1 cellular context compared by ENCODE assay signal in the genomic region with DNA sequence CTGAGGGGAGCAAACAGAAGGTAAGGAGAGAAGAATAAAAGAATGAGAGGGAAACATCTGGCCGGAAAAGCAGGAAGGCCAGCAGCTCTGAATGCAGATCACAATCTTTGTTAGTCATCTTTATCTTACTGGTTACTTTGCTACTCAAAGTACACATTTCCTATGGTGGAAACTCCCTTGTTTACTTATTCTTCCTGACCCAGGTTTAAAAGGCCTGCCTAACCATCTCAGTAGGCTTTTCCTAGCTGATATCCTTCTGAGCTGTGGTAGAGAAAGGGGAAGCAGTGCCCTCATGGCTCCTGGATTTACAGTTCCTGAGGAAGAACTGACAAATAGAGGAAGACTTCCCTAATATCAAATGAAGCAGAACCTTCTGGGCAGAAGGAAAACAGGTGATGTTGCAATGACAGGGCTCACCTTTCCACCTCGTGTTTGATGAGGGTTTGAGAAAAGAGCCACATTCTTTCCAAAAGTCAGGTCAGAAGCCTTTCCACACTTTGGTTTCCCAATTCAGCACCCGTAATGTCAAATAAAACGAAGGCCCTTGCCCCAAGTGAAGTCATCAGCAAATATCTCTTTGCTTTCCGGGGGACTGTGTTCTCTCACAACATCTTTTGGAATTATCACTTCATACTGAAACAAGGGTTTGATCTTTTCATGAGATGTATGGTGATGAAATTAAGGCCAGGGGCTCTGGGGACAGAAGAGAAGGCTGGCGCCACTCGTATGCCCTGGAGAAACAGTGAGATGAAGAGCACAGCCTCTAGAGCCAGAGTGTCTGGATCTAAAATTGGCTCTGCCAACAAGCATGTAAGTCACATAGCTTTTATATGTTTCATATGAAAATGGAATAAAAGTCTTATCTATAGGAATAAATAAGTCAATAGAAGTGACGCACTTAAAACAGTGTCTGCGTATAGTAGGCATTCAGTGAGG.
TF ChIP-seq lines count a peak whose summit lies in the region.

No MANE protein-coding gene starts in this region.

TF ChIP-seq in HepG2, 621 proteins besides CTCF, POLR2A, EP300 and RAD21 (continued from another document and continues in another):
- TF ChIP-seq, protein P1, sequence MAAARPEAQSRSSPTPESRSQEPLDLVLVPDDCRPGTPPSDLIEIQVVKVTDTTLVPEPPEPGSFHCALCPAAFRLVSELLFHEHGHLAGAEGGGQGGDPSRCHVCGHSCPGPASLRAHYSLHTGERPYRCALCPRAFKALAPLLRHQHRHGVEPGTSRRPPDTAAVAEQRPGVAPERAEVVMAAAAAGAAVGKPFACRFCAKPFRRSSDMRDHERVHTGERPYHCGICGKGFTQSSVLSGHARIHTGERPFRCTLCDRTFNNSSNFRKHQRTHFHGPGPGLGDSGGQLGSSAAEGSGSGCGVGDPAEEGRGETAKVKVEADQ (CRISPR knock-in tag; IDR thresholded peaks at IDR 0.05; ENCODE audit: borderline replicate concordance): 0 out of 2 replicates have a peak, but pooled peaks have one; percentile 65
- TF ChIP-seq ZNF205 (CRISPR knock-in tag; IDR thresholded peaks at IDR 0.05) (peak; percentile 63; the same call in 1 of the 2 replicates), ZBTB8A (CRISPR knock-in tag; IDR thresholded peaks at IDR 0.05; ENCODE audit: borderline replicate concordance, low read depth) (no peak), SMAD1 (CRISPR knock-in tag; IDR thresholded peaks at IDR 0.05; ENCODE audit: borderline replicate concordance, low read depth) (no peak), TGIF2 (CRISPR knock-in tag; IDR thresholded peaks at IDR 0.05) (peak; percentile 90; the same call in 1 of the 2 replicates), PPARG (CRISPR knock-in tag; conservative IDR thresholded peaks at IDR 0.05) (peak; percentile 80), KDM5A (IDR thresholded peaks at IDR 0.05; ENCODE audit: borderline replicate concordance, low read length) (no peak; the same call in 1 of the 2 replicates), ZNF644 (CRISPR knock-in tag; IDR thresholded peaks at IDR 0.05; ENCODE audit: low read depth) (peak; percentile 69), SAP130 (CRISPR knock-in tag; IDR thresholded peaks at IDR 0.05; ENCODE audit: low read depth) (peak; percentile 96), ZEB1 (IDR thresholded peaks at IDR 0.05; ENCODE audit: insufficient replicate concordance, low read depth) (peak; percentile 77), ZNF230 (CRISPR knock-in tag; IDR thresholded peaks at IDR 0.05) (no peak; the same call in 1 of the 2 replicates), FOXO1 (CRISPR knock-in tag; IDR thresholded peaks at IDR 0.05) (peak; percentile 86), SPEN (CRISPR knock-in tag; IDR thresholded peaks at IDR 0.05; ENCODE audit: low read depth) (no peak; the same call in 1 of the 2 replicates), FOXA3 (CRISPR knock-in tag; IDR thresholded peaks at IDR 0.05) (peak; percentile 99), ZNF431 (CRISPR knock-in tag; IDR thresholded peaks at IDR 0.05; ENCODE audit: borderline replicate concordance, low read depth) (peak; percentile 90; the same call in 1 of the 2 replicates), SKI (IDR thresholded peaks at IDR 0.05; ENCODE audit: partially characterized antibody) (peak; percentile 61), ZNF136 (CRISPR knock-in tag; IDR thresholded peaks at IDR 0.05; ENCODE audit: low read depth) (no peak), ZBTB21 (CRISPR knock-in tag; IDR thresholded peaks at IDR 0.05) (no peak), ZNF253 (CRISPR knock-in tag; IDR thresholded peaks at IDR 0.05; ENCODE audit: borderline replicate concordance) (no peak), CENPX (CRISPR knock-in tag; IDR thresholded peaks at IDR 0.05) (no peak), KLF15 (CRISPR knock-in tag; IDR thresholded peaks at IDR 0.05; ENCODE audit: borderline replicate concordance) (peak; percentile 59; the same call in 1 of the 2 replicates), SP5 (CRISPR knock-in tag; IDR thresholded peaks at IDR 0.05; ENCODE audit: borderline replicate concordance, low read depth) (no peak; the same call in 1 of the 2 replicates), HDAC1 (CRISPR knock-in tag; IDR thresholded peaks at IDR 0.05) (peak; percentile 90), ATRX (CRISPR knock-in tag; IDR thresholded peaks at IDR 0.05; ENCODE audit: borderline replicate concordance) (no peak), ZNF337 (CRISPR knock-in tag; IDR thresholded peaks at IDR 0.05; ENCODE audit: borderline replicate concordance, low read depth) (no peak), SRSF9 (IDR thresholded peaks at IDR 0.05; ENCODE audit: borderline replicate concordance, insufficient read depth, low read depth, low read length, poor library complexity, severe bottlenecking) (no peak), RFX5 (IDR thresholded peaks at IDR 0.05; ENCODE audit: low read depth, low read length) (no peak), ZNF331 (CRISPR knock-in tag; IDR thresholded peaks at IDR 0.05) (peak; percentile 91), RNF2 (conservative IDR thresholded peaks at IDR 0.05; ENCODE audit: low read depth) (no peak), RFXANK (CRISPR knock-in tag; IDR thresholded peaks at IDR 0.05) (no peak), IRF2 (CRISPR knock-in tag; IDR thresholded peaks at IDR 0.05) (peak; percentile 87), MXD4 (CRISPR knock-in tag; IDR thresholded peaks at IDR 0.05) (no peak; the same call in 1 of the 2 replicates)
- TF ChIP-seq, protein P2, sequence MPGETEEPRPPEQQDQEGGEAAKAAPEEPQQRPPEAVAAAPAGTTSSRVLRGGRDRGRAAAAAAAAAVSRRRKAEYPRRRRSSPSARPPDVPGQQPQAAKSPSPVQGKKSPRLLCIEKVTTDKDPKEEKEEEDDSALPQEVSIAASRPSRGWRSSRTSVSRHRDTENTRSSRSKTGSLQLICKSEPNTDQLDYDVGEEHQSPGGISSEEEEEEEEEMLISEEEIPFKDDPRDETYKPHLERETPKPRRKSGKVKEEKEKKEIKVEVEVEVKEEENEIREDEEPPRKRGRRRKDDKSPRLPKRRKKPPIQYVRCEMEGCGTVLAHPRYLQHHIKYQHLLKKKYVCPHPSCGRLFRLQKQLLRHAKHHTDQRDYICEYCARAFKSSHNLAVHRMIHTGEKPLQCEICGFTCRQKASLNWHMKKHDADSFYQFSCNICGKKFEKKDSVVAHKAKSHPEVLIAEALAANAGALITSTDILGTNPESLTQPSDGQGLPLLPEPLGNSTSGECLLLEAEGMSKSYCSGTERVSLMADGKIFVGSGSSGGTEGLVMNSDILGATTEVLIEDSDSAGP (CRISPR knock-in tag; IDR thresholded peaks at IDR 0.05; ENCODE audit: borderline replicate concordance): no peak; the same call in 1 of the 2 replicates
- TF ChIP-seq, protein P3, sequence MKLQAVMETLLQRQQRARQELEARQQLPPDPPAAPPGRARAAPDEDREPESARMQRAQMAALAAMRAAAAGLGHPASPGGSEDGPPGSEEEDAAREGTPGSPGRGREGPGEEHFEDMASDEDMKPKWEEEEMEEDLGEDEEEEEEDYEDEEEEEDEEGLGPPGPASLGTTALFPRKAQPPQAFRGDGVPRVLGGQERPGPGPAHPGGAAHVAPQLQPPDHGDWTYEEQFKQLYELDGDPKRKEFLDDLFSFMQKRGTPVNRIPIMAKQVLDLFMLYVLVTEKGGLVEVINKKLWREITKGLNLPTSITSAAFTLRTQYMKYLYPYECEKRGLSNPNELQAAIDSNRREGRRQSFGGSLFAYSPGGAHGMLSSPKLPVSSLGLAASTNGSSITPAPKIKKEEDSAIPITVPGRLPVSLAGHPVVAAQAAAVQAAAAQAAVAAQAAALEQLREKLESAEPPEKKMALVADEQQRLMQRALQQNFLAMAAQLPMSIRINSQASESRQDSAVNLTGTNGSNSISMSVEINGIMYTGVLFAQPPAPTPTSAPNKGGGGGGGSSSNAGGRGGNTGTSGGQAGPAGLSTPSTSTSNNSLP (IDR thresholded peaks at IDR 0.05; ENCODE audit: low read depth, low read length): peak; percentile 51
- TF ChIP-seq, protein P4, sequence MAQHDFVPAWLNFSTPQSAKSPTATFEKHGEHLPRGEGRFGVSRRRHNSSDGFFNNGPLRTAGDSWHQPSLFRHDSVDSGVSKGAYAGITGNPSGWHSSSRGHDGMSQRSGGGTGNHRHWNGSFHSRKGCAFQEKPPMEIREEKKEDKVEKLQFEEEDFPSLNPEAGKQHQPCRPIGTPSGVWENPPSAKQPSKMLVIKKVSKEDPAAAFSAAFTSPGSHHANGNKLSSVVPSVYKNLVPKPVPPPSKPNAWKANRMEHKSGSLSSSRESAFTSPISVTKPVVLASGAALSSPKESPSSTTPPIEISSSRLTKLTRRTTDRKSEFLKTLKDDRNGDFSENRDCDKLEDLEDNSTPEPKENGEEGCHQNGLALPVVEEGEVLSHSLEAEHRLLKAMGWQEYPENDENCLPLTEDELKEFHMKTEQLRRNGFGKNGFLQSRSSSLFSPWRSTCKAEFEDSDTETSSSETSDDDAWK (CRISPR knock-in tag; IDR thresholded peaks at IDR 0.05): no peak
- TF ChIP-seq, protein P5, sequence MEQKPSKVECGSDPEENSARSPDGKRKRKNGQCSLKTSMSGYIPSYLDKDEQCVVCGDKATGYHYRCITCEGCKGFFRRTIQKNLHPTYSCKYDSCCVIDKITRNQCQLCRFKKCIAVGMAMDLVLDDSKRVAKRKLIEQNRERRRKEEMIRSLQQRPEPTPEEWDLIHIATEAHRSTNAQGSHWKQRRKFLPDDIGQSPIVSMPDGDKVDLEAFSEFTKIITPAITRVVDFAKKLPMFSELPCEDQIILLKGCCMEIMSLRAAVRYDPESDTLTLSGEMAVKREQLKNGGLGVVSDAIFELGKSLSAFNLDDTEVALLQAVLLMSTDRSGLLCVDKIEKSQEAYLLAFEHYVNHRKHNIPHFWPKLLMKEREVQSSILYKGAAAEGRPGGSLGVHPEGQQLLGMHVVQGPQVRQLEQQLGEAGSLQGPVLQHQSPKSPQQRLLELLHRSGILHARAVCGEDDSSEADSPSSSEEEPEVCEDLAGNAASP (CRISPR knock-in tag; IDR thresholded peaks at IDR 0.05; ENCODE audit: borderline replicate concordance): peak; percentile 75
- TF ChIP-seq, protein P6, sequence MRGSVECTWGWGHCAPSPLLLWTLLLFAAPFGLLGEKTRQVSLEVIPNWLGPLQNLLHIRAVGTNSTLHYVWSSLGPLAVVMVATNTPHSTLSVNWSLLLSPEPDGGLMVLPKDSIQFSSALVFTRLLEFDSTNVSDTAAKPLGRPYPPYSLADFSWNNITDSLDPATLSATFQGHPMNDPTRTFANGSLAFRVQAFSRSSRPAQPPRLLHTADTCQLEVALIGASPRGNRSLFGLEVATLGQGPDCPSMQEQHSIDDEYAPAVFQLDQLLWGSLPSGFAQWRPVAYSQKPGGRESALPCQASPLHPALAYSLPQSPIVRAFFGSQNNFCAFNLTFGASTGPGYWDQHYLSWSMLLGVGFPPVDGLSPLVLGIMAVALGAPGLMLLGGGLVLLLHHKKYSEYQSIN (CRISPR knock-in tag; IDR thresholded peaks at IDR 0.05; ENCODE audit: borderline replicate concordance): no peak
- TF ChIP-seq, protein P7, sequence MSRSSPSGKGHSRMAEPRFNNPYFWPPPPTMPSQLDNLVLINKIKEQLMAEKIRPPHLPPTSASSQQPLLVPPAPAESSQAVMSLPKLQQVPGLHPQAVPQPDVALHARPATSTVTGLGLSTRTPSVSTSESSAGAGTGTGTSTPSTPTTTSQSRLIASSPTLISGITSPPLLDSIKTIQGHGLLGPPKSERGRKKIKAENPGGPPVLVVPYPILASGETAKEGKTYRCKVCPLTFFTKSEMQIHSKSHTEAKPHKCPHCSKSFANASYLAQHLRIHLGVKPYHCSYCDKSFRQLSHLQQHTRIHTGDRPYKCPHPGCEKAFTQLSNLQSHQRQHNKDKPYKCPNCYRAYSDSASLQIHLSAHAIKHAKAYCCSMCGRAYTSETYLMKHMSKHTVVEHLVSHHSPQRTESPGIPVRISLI (CRISPR knock-in tag; IDR thresholded peaks at IDR 0.05; ENCODE audit: borderline replicate concordance): peak; percentile 55; the same call in 1 of the 2 replicates
- TF ChIP-seq, protein P8, sequence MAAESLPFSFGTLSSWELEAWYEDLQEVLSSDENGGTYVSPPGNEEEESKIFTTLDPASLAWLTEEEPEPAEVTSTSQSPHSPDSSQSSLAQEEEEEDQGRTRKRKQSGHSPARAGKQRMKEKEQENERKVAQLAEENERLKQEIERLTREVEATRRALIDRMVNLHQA (CRISPR knock-in tag; IDR thresholded peaks at IDR 0.05): peak; percentile 55; the same call in 1 of the 2 replicates
- TF ChIP-seq, protein P9, sequence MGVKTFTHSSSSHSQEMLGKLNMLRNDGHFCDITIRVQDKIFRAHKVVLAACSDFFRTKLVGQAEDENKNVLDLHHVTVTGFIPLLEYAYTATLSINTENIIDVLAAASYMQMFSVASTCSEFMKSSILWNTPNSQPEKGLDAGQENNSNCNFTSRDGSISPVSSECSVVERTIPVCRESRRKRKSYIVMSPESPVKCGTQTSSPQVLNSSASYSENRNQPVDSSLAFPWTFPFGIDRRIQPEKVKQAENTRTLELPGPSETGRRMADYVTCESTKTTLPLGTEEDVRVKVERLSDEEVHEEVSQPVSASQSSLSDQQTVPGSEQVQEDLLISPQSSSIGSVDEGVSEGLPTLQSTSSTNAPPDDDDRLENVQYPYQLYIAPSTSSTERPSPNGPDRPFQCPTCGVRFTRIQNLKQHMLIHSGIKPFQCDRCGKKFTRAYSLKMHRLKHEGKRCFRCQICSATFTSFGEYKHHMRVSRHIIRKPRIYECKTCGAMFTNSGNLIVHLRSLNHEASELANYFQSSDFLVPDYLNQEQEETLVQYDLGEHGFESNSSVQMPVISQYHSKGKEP (CRISPR knock-in tag; IDR thresholded peaks at IDR 0.05): no peak
- TF ChIP-seq, protein P10, sequence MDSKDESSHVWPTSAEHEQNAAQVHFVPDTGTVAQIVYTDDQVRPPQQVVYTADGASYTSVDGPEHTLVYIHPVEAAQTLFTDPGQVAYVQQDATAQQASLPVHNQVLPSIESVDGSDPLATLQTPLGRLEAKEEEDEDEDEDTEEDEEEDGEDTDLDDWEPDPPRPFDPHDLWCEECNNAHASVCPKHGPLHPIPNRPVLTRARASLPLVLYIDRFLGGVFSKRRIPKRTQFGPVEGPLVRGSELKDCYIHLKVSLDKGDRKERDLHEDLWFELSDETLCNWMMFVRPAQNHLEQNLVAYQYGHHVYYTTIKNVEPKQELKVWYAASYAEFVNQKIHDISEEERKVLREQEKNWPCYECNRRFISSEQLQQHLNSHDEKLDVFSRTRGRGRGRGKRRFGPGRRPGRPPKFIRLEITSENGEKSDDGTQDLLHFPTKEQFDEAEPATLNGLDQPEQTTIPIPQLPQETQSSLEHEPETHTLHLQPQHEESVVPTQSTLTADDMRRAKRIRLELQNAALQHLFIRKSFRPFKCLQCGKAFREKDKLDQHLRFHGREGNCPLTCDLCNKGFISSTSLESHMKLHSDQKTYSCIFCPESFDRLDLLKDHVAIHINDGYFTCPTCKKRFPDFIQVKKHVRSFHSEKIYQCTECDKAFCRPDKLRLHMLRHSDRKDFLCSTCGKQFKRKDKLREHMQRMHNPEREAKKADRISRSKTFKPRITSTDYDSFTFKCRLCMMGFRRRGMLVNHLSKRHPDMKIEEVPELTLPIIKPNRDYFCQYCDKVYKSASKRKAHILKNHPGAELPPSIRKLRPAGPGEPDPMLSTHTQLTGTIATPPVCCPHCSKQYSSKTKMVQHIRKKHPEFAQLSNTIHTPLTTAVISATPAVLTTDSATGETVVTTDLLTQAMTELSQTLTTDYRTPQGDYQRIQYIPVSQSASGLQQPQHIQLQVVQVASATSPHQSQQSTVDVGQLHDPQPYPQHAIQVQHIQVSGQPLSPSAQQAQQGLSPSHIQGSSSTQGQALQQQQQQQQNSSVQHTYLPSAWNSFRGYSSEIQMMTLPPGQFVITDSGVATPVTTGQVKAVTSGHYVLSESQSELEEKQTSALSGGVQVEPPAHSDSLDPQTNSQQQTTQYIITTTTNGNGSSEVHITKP (CRISPR knock-in tag; IDR thresholded peaks at IDR 0.05; ENCODE audit: low read depth): 0 out of 2 replicates have a peak, but pooled peaks have one; percentile 55
